ENCODE assay signal across 8 cellular contexts in genomic region chr6:79234150-79235022, GRCh38. TPM values are rescaled to one million over a fixed set of nuclear protein-coding genes. Genes with fewer than 3 reads are reported as not detected.
DNase-seq lines count a peak whose midpoint lies in the region; TF ChIP-seq lines count a peak whose summit lies in the region.

TSS of gene HMGN3 (minus strand) at chr6:79234682.

- peaks cover 40% of the 10 kb centered on the region for H3K79me2 ChIP-seq in SK-N-SH (ENCODE audit: insufficient read depth)

- peak within 1 kb of the TSS; percentile 86 to 100 for H3K4me3 ChIP-seq in SK-N-SH (ENCODE audit: low read depth in 2 of 2, low read length in 1 of 2)

- H3K4me2 ChIP-seq in SK-N-SH, result peak within 1 kb of the TSS; percentile 98

- WGBS in SK-N-SH (ENCODE audit: low lambda C conversion rate), result 2% methylated on average over 40 of the region's 51 CpGs

- no peak for TF ChIP-seq CTCF in SK-N-SH (IDR thresholded peaks at IDR 0.05)

- H3K9me3 ChIP-seq in SK-N-SH, result no peaks in the 10 kb centered on the region

- no peaks in the 10 kb centered on the region for H3K9me2 ChIP-seq in SK-N-SH

- H3F3A ChIP-seq in SK-N-SH (replicated peaks; ENCODE audit: insufficient read depth), result peaks cover 9% of the 10 kb centered on the region

- H3K27me3 ChIP-seq in SK-N-SH (ENCODE audit: insufficient read depth), result no peaks in the 10 kb centered on the region

- H4K20me1 ChIP-seq in SK-N-SH (ENCODE audit: insufficient read depth), result no peaks in the 10 kb centered on the region

- DNase-seq in GM03348 (ENCODE audit: low spot score) (peak; percentile 97), HEK293T (ENCODE audit: extremely low spot score) (peak; percentile 90), MV-4-11 (lab: John Stamatoyannopoulos, UW) (peak; percentile 94), SK-N-SH (peak; percentile 93), germinal center (ENCODE audit: low spot score) (peak; percentile 96), non-pigmented ciliary epithelial cell (ENCODE audit: low read depth) (peak; percentile 56), superior temporal gyrus (ENCODE audit: extremely low spot score) (peak; percentile 97)
- peak; percentile 94 for DNase-seq in activated naive CD4-positive, alpha-beta T cell treated with anti-CD3 and anti-CD28 coated beads, Interleukin-2, amount 50 U/mL, for 16 hours

- POLR2A ChIA-PET in HEK293T (lab: Yijun Ruan, JAX) (no interaction called here), SK-N-SH (lab: Yijun Ruan, JAX) (interaction anchor here (0.7 to 1.1 kb wide), 2 partner anchors 11 to 156 kb away, joined by 3 to 4 read pairs; partner anchors contain the start of gene PHIP)

- TF ChIP-seq EP300 in SK-N-SH (IDR thresholded peaks at IDR 0.05; ENCODE audit: borderline replicate concordance in 1 of 2, low read depth in 1 of 2, low read length in 1 of 2), result 0 out of 4 replicates have a peak, but pooled peaks of 1 of the 2 experiments have one; percentile 16

- H2AFZ ChIP-seq in SK-N-SH (ENCODE audit: low read depth), result peak within 1 kb of the TSS; percentile 100

- 0 out of 2 replicates have a peak, but pooled peaks have one; percentile 5 for TF ChIP-seq RAD21 in SK-N-SH (IDR thresholded peaks at IDR 0.05; ENCODE audit: low read length)

- CTCF ChIA-PET in HEK293T (lab: Yijun Ruan, JAX) (no interaction called here), SK-N-SH (lab: Yijun Ruan, JAX) (interaction anchor here (0.6 kb wide), 1 partner anchor 221 kb away, joined by 3 read pairs; no protein-coding TSS in a partner anchor)

- H3K4me1 ChIP-seq in SK-N-SH (ENCODE audit: control insufficient read depth in 1 of 2, insufficient read depth in 2 of 2, low read depth in 1 of 2, low read length in 1 of 2), result peaks cover 4 to 6% of the 10 kb centered on the region in 2 experiments; a peak in 2 of 4 replicates

- H3K27ac ChIP-seq in SK-N-SH (ENCODE audit: low read depth in 2 of 2, low read length in 1 of 2), result peak within 1 kb of the TSS; percentile 88 to 93

- peak within 1 kb of the TSS; percentile 98 for H3K9ac ChIP-seq in SK-N-SH

- no peaks in the 10 kb centered on the region for H3K36me3 ChIP-seq in SK-N-SH (replicated peaks in 1 of 2; ENCODE audit: control insufficient read depth in 1 of 2, insufficient read depth in 2 of 2, low read length in 1 of 2)

TF ChIP-seq in HEK293T, 16 proteins besides CTCF, POLR2A, EP300 and RAD21:
- TF ChIP-seq ARNT (IDR thresholded peaks at IDR 0.05) (no peak), TARDBP (IDR thresholded peaks at IDR 0.05) (0 out of 2 replicates have a peak, but pooled peaks have one; percentile 17), SP1 (IDR thresholded peaks at IDR 0.05) (no peak), L3MBTL2 (conservative IDR thresholded peaks at IDR 0.05) (peak; percentile 98), NFRKB (IDR thresholded peaks at IDR 0.05) (no peak), ZNF384 (IDR thresholded peaks at IDR 0.05) (no peak)
TF ChIP-seq in HEK293T: peak in this region for 2.

TF ChIP-seq in SK-N-SH, 30 proteins besides CTCF, POLR2A, EP300 and RAD21:
- TF ChIP-seq SIN3A (IDR thresholded peaks at IDR 0.05; ENCODE audit: borderline replicate concordance, low read depth, low read length) (no peak; the same call in 1 of the 2 replicates), PBX3 (IDR thresholded peaks at IDR 0.05) (peak; percentile 21; the same call in 1 of the 2 replicates), USF1 (IDR thresholded peaks at IDR 0.05; ENCODE audit: borderline replicate concordance, low read depth) (0 out of 2 replicates have a peak, but pooled peaks have one; percentile 9), POLR2AphosphoS5 (IDR thresholded peaks at IDR 0.05; ENCODE audit: low read depth, low read length) (peak; percentile 70; the same call in 1 of the 2 replicates), TAF1 (IDR thresholded peaks at IDR 0.05; ENCODE audit: borderline replicate concordance, low read depth, low read length) (peak; percentile 56; the same call in 1 of the 2 replicates), RXRA (IDR thresholded peaks at IDR 0.05; ENCODE audit: borderline replicate concordance, low read depth) (no peak), RFX5 (IDR thresholded peaks at IDR 0.05; ENCODE audit: low read length) (peak; percentile 91), MXI1 (IDR thresholded peaks at IDR 0.05; ENCODE audit: low read depth, low read length) (peak; percentile 64; the same call in 1 of the 2 replicates), USF2 (IDR thresholded peaks at IDR 0.05; ENCODE audit: borderline replicate concordance, low read depth, low read length) (no peak), IRF3 (IDR thresholded peaks at IDR 0.05; ENCODE audit: low read depth, low read length) (peak; percentile 48), YY1 (IDR thresholded peaks at IDR 0.05; ENCODE audit: low read depth) (0 out of 2 replicates have a peak, but pooled peaks have one; percentile 29), NRF1 (IDR thresholded peaks at IDR 0.05; ENCODE audit: low read depth, low read length) (peak; percentile 64), MAX (IDR thresholded peaks at IDR 0.05; ENCODE audit: low read depth) (peak; percentile 97), CHD2 (IDR thresholded peaks at IDR 0.05; ENCODE audit: low read length, partially characterized antibody) (peak; percentile 41)

RNA-seq across cellular contexts. Expression of gene HMGN3, which starts in this region (rescaled TPM):
- polyA plus RNA-seq in SK-N-SH (2012; rRNA removed), result 57.6 and 64.5 TPM in 2 replicates
- polyA plus RNA-seq in SK-N-SH (2012; cell fraction: cytosol; rRNA removed), result 72.9 and 119 TPM in 2 replicates
- polyA plus RNA-seq in SK-N-SH (2012; cell fraction: nucleus; rRNA removed), result 48.8 and 72.9 TPM in 2 replicates

Comparison
In these comparisons a context has a peak if more than half of its experiments do, and no peak if none do; other contexts are left out.
1. Peak in every context shown above with its lines: DNase-seq, H3K4me3 ChIP-seq and H3K27ac ChIP-seq.